1 cellular context compared by ENCODE assay signal in genomic region chr1:36994863-36995262, GRCh38.
TF ChIP-seq lines count a peak whose summit lies in the region.

No MANE protein-coding gene starts in this region.

TF ChIP-seq in GM23338, 12 proteins besides CTCF, POLR2A, EP300 and RAD21 (continued from another document):
- TF ChIP-seq ETS1 (IDR thresholded peaks at IDR 0.05) = no peak
- no peak for TF ChIP-seq CREB1 (CRISPR knock-in tag; IDR thresholded peaks at IDR 0.05; ENCODE audit: low read depth)
- TF ChIP-seq ZNF114 (CRISPR knock-in tag; IDR thresholded peaks at IDR 0.05) = no peak
- no peak for TF ChIP-seq STAT1 (IDR thresholded peaks at IDR 0.05; ENCODE audit: unreplicated experiment)
TF ChIP-seq in GM23338: peak in this region for 0.
